In genomic region chrX:72042860-72043248, GRCh38 we compare ENCODE assay signal across 18 cellular contexts.
DNase-seq lines count a peak whose midpoint lies in the region; ATAC-seq and TF ChIP-seq lines count a peak whose summit lies in the region.
"Had no signal": no experiment of that assay in that cellular context is flagged by ENCODE, and none has a peak within 500 bp of the region (broad histone marks: within the 10 kb centered on the region; RNA-seq: fewer than 3 reads in every experiment).

No MANE protein-coding gene starts in this region.

- peak overlapping the region; percentile 90 for H2BK12ac ChIP-seq in trophoblast cell (ENCODE audit: low read length)

- no peak overlapping the region for H2BK120ac ChIP-seq in trophoblast cell (ENCODE audit: insufficient read depth, low read length, poor library complexity)

- peaks cover 26% of the 10 kb centered on the region for H3K79me1 ChIP-seq in trophoblast cell (ENCODE audit: low read length)

- DNase-seq in DND-41 (peak; percentile 12), trophoblast cell (no peak), endothelial cell (ENCODE audit: low spot score) (no peak), DMS53 (lab: John Stamatoyannopoulos, UW) (no peak), body of pancreas (no peak)
- DNase-seq: DMS153, H7, MM.1S, NCI-H1092 treated with DMSO at 0.1 percent for 48 hours, NCI-H1694, NCI-H2107, NCI-H345, NCI-H69, Right ventricle myocardium superior had no signal

- no peak for TF ChIP-seq CTCF in DND-41 (IDR thresholded peaks at IDR 0.05; ENCODE audit: borderline replicate concordance, extremely low read depth, low read length, poor library complexity, severe bottlenecking)
- no peak for TF ChIP-seq CTCF in gastroesophageal sphincter (IDR thresholded peaks at IDR 0.05)
- TF ChIP-seq CTCF in endothelial cell (IDR thresholded peaks at IDR 0.05; ENCODE audit: unreplicated experiment), result no peak
- TF ChIP-seq CTCF in body of pancreas (IDR thresholded peaks at IDR 0.05), result no peak

- H3K4me1 Mint-ChIP-seq in activated T-helper 17 cell treated with anti-CD3 and anti-CD28 coated beads, Interleukin-2, amount 50 U/mL, for 72 hours, result no peaks in the 10 kb centered on the region
- peaks cover 35% of the 10 kb centered on the region for H3K4me1 Mint-ChIP-seq in endothelial cell (ENCODE audit: unreplicated experiment)

- no peak overlapping the region for H3K9ac ChIP-seq in DND-41 (ENCODE audit: low read depth, low read length)
- no peak overlapping the region for H3K9ac ChIP-seq in trophoblast cell (ENCODE audit: low read length)

- H3K4me1 ChIP-seq in DND-41 (ENCODE audit: insufficient read depth, low read length) (no peaks in the 10 kb centered on the region), gastroesophageal sphincter (peaks cover 8 to 65% (median 10%) of the 10 kb centered on the region in 3 donors), trophoblast cell (ENCODE audit: control insufficient read depth in 1 of 2, insufficient read depth in 2 of 2, low read length in 2 of 2) (peaks cover 18 to 40% of the 10 kb centered on the region in 2 experiments), body of pancreas (no peaks in the 10 kb centered on the region)

- H3K4me2 ChIP-seq in DND-41 (ENCODE audit: insufficient read depth, low read length), result no peak overlapping the region
- H3K4me2 ChIP-seq in trophoblast cell (ENCODE audit: low read length), result no peak overlapping the region

- H3K4ac ChIP-seq in trophoblast cell (ENCODE audit: low read depth, low read length), result no peak overlapping the region

- no peaks in the 10 kb centered on the region for H3K36me3 Mint-ChIP-seq in activated T-helper 17 cell treated with anti-CD3 and anti-CD28 coated beads, Interleukin-2, amount 50 U/mL, for 72 hours (ENCODE audit: low read depth)
- peaks cover 4% of the 10 kb centered on the region for H3K36me3 Mint-ChIP-seq in endothelial cell (ENCODE audit: low read depth, unreplicated experiment)

- H4K20me1 ChIP-seq in DND-41 (ENCODE audit: insufficient read depth, low read length), result no peaks in the 10 kb centered on the region

- H2AFZ ChIP-seq in DND-41 (ENCODE audit: low read depth, low read length) (no peak overlapping the region), trophoblast cell (ENCODE audit: insufficient read depth, low read length, poor library complexity) (no peak overlapping the region)

- 82 to 86% methylated on average over 2 of the region's 3 CpGs for WGBS in gastroesophageal sphincter (ENCODE audit: low coverage in 1 of 2), 2 donors
- no CpG with 5 or more reads among the region's 3 CpGs for WGBS in trophoblast cell (ENCODE audit: extremely low coverage, insufficient coverage, insufficient read length)
- 87 to 92% methylated on average over 3 of the region's 3 CpGs for WGBS in body of pancreas, 2 donors

- H3K36me3 ChIP-seq in DND-41 (ENCODE audit: insufficient read depth, low read length) (no peaks in the 10 kb centered on the region), gastroesophageal sphincter (no peaks in the 10 kb centered on the region), trophoblast cell (ENCODE audit: control insufficient read depth in 1 of 2, insufficient read depth in 2 of 2, low read length in 2 of 2) (no peaks in the 10 kb centered on the region), body of pancreas (replicated peaks in 1 of 2; ENCODE audit: insufficient read depth in 1 of 2, low read depth in 2 of 2) (no peaks in the 10 kb centered on the region)

- H3K4me3 Mint-ChIP-seq in activated T-helper 17 cell treated with anti-CD3 and anti-CD28 coated beads, Interleukin-2, amount 50 U/mL, for 72 hours, result no peak overlapping the region
- no peak overlapping the region for H3K4me3 Mint-ChIP-seq in endothelial cell (ENCODE audit: unreplicated experiment)

- H3K27me3 Mint-ChIP-seq in activated T-helper 17 cell treated with anti-CD3 and anti-CD28 coated beads, Interleukin-2, amount 50 U/mL, for 72 hours, result no peaks in the 10 kb centered on the region
- H3K27me3 Mint-ChIP-seq in endothelial cell (ENCODE audit: unreplicated experiment), result no peaks in the 10 kb centered on the region

- no peak overlapping the region for H3K18ac ChIP-seq in trophoblast cell (ENCODE audit: low read length)

- no peak overlapping the region for H3K27ac ChIP-seq in DND-41 (ENCODE audit: low read length)
- peak overlapping the region; percentile 64 to 89 (median 84) for H3K27ac ChIP-seq in gastroesophageal sphincter
- H3K27ac ChIP-seq in trophoblast cell (ENCODE audit: low read depth, low read length), result no peak overlapping the region
- H3K27ac ChIP-seq in body of pancreas, result no peak overlapping the region
- H3K27ac ChIP-seq: C4-2B had no signal

- H3K4me3 ChIP-seq in DND-41 (ENCODE audit: low read depth in 1 of 2, low read length in 2 of 2) (no peak overlapping the region), gastroesophageal sphincter (no peak overlapping the region), trophoblast cell (ENCODE audit: low read depth, low read length) (no peak overlapping the region), body of pancreas (no peak overlapping the region)

- no peaks in the 10 kb centered on the region for H3K27me3 ChIP-seq in DND-41 (ENCODE audit: insufficient read depth, low read length, poor library complexity)
- no peaks in the 10 kb centered on the region for H3K27me3 ChIP-seq in gastroesophageal sphincter
- no peaks in the 10 kb centered on the region for H3K27me3 ChIP-seq in trophoblast cell (ENCODE audit: insufficient read depth, low read length)
- no peaks in the 10 kb centered on the region for H3K27me3 ChIP-seq in body of pancreas

- TF ChIP-seq EP300 in gastroesophageal sphincter (IDR thresholded peaks at IDR 0.05), result no peak

- H3K79me2 ChIP-seq in DND-41 (ENCODE audit: insufficient read depth, low read length) (no peaks in the 10 kb centered on the region), trophoblast cell (ENCODE audit: control insufficient read depth, insufficient read depth, low read length, poor library complexity) (no peaks in the 10 kb centered on the region)

- H3K9me3 ChIP-seq in DND-41 (ENCODE audit: insufficient read depth, low read length, severe bottlenecking), result no peaks in the 10 kb centered on the region
- no peaks in the 10 kb centered on the region for H3K9me3 ChIP-seq in gastroesophageal sphincter
- H3K9me3 ChIP-seq in trophoblast cell (ENCODE audit: insufficient read depth, low read depth, low read length), result no peaks in the 10 kb centered on the region
- H3K9me3 ChIP-seq in body of pancreas, result no peaks in the 10 kb centered on the region

- peak overlapping the region; percentile 69 for H4K91ac ChIP-seq in trophoblast cell (ENCODE audit: low read depth, low read length)

- no peaks in the 10 kb centered on the region for H3K9me3 Mint-ChIP-seq in activated T-helper 17 cell treated with anti-CD3 and anti-CD28 coated beads, Interleukin-2, amount 50 U/mL, for 72 hours
- no peaks in the 10 kb centered on the region for H3K9me3 Mint-ChIP-seq in endothelial cell (ENCODE audit: unreplicated experiment)

- peak overlapping the region; percentile 19 for H2BK5ac ChIP-seq in trophoblast cell (ENCODE audit: low read depth, low read length, poor library complexity)

- no peak for TF ChIP-seq POLR2A in gastroesophageal sphincter (IDR thresholded peaks at IDR 0.05)
- no peak for TF ChIP-seq POLR2A in body of pancreas (IDR thresholded peaks at IDR 0.05)
- no peak for TF ChIP-seq POLR2A in GM18505 (IDR thresholded peaks at IDR 0.05; ENCODE audit: borderline replicate concordance, extremely low read depth, insufficient read depth, insufficient read length)

- no peak overlapping the region for H4K12ac ChIP-seq in trophoblast cell (ENCODE audit: low read depth, low read length)

- ATAC-seq in DND-41 (ENCODE audit: insufficient read depth, low read depth) (peak; percentile 64), gastroesophageal sphincter (no peak), body of pancreas (no peak), GM18505 (IDR thresholded peaks at IDR 0.05; ENCODE audit: unreplicated experiment) (no peak)
- ATAC-seq in activated T-helper 17 cell treated with anti-CD3 and anti-CD28 coated beads, Interleukin-2, amount 50 U/mL, for 72 hours (replicated peaks), result no peak

- no peak overlapping the region for H2AK5ac ChIP-seq in trophoblast cell (ENCODE audit: low read length)

- no peak overlapping the region for H4K8ac ChIP-seq in trophoblast cell (ENCODE audit: low read depth, low read length)

- intact Hi-C loops in body of pancreas (cut with DNase I), result no loop called here

- peak overlapping the region; percentile 30 for H3K27ac Mint-ChIP-seq in activated T-helper 17 cell treated with anti-CD3 and anti-CD28 coated beads, Interleukin-2, amount 50 U/mL, for 72 hours
- H3K27ac Mint-ChIP-seq in endothelial cell (ENCODE audit: unreplicated experiment), result no peak overlapping the region

- no peak overlapping the region for H3K23ac ChIP-seq in trophoblast cell (ENCODE audit: low read length)

- H3K14ac ChIP-seq in trophoblast cell (ENCODE audit: low read length), result no peak overlapping the region

Comparison
In these comparisons a context has a peak if more than half of its experiments do, and no peak if none do; other contexts are left out.
1. H3K27ac ChIP-seq: peak in gastroesophageal sphincter (4 of 4); none in DND-41 (single experiment), trophoblast cell (single experiment) and body of pancreas (0 of 4).